Comparison of ENCODE assay signal across 20 cellular contexts in the genomic region with DNA sequence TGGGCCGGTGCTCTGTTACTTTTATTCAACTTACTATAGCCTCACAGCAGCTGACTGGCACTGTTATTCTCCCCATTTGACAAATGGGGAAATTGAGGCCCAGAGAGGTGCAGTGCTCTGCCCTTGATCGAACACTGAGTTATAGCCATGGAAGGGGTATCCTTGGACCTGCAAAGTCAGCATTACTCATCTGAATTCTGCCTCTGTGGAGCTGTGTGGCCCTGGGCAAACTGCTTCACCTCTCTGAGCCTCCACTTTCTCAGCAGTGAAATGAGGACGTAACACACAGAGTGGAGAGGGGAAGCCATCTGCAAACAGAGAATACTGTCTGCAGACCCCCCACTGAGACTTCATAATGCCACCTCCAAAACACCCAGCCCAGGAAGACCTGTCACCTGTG. TPM values are rescaled to one million over a fixed set of nuclear protein-coding genes. Genes with fewer than 3 reads are reported as not detected.
A peak's percentile ranks its signal among the peaks of the same experiment; 100 is the strongest.
DNase-seq lines count a peak whose midpoint lies in the region; ATAC-seq, FAIRE-seq and TF ChIP-seq lines count a peak whose summit lies in the region.
"Had no signal": no experiment of that assay in that cellular context is flagged by ENCODE, and none has a peak within 500 bp of the region (broad histone marks: within the 10 kb centered on the region; RNA-seq: fewer than 3 reads in every experiment).

No MANE protein-coding gene starts in this region.

- H3K4me1 Mint-ChIP-seq in WTC11 (peaks cover 80% of the 10 kb centered on the region), T-helper 17 cell (peaks cover 20% of the 10 kb centered on the region)

- H2AFZ ChIP-seq in HepG2 (ENCODE audit: low read length) = no peak overlapping the region
- H2AFZ ChIP-seq: PC-9 had no signal

- H3K27me3 Mint-ChIP-seq in WTC11 (ENCODE audit: low read depth) (no peaks in the 10 kb centered on the region; the same call in 1 of the 2 replicates), T-helper 17 cell (no peaks in the 10 kb centered on the region)
- H3K27me3 Mint-ChIP-seq: IgD-negative memory B cell had no signal

- H3K4me3 Mint-ChIP-seq in WTC11 (no peak overlapping the region), T-helper 17 cell (no peak overlapping the region)

- H3K27me3 ChIP-seq in HepG2 (ENCODE audit: control insufficient read depth in 1 of 2, insufficient read depth in 2 of 2, low read length in 2 of 2) = no peaks in the 10 kb centered on the region
- H3K27me3 ChIP-seq in right lobe of liver = no peaks in the 10 kb centered on the region
- H3K27me3 ChIP-seq in thyroid gland = no peaks in the 10 kb centered on the region

- WGBS in HepG2 (ENCODE audit: low lambda C conversion rate) = 91% methylated on average over 3 of the region's 3 CpGs
- 71% methylated on average over 1 of the region's 3 CpGs for WGBS in right lobe of liver (ENCODE audit: insufficient coverage, low coverage, low lambda C conversion rate, missing lambda C conversion rate)
- 60 to 80% methylated on average over 2 to 3 of the region's 3 CpGs for WGBS in thyroid gland, 2 donors

- in situ Hi-C loops in HepG2 (cut with HindIII; ENCODE audit: extremely low pct_ligation_motif_present, low pct_unique_long_range_greater_than_20kb) = no loop called here

- no peak for TF ChIP-seq CTCF in HepG2 (CRISPR knock-in tag; IDR thresholded peaks at IDR 0.05)
- TF ChIP-seq CTCF in right lobe of liver (IDR thresholded peaks at IDR 0.05) = no peak
- TF ChIP-seq CTCF in WTC11 (IDR thresholded peaks at IDR 0.05) = no peak
- TF ChIP-seq CTCF in kidney (IDR thresholded peaks at IDR 0.05; ENCODE audit: borderline replicate concordance, extremely low read depth, insufficient read depth) = no peak
- TF ChIP-seq CTCF in thyroid gland (IDR thresholded peaks at IDR 0.05) = no peak

- H3K36me3 ChIP-seq in HepG2 (replicated peaks in 1 of 2; ENCODE audit: control insufficient read depth in 1 of 2, insufficient read depth in 2 of 2, low read length in 2 of 2) (peaks cover 0 to 3% of the 10 kb centered on the region in 2 experiments; a peak in 1 of 5 replicates), right lobe of liver (peaks cover 0 to 14% (median 1%) of the 10 kb centered on the region in 4 donors), kidney (ENCODE audit: control insufficient read depth in 1 of 2, insufficient read depth in 2 of 2, low read length in 2 of 2) (no peaks in the 10 kb centered on the region), thyroid gland (no peaks in the 10 kb centered on the region)

- BruUV-seq in HepG2 (replicated peaks; lab: Mats Ljungman, UMichigan) = no TSS peak

- H3K4me2 ChIP-seq in HepG2 (ENCODE audit: low read depth, low read length) = no peak overlapping the region
- H3K4me2 ChIP-seq: PC-9 had no signal

- H3K4me3 ChIP-seq in HepG2 (replicated peaks in 1 of 3; ENCODE audit: insufficient read depth in 1 of 3, low read depth in 2 of 3, low read length in 3 of 3) (no peak overlapping the region), right lobe of liver (no peak overlapping the region), kidney (ENCODE audit: low read length in 2 of 2) (peak overlapping the region in 1 of 2 donors; percentile 51), thyroid gland (replicated peaks in 1 of 3) (no peak overlapping the region)
- H3K4me3 ChIP-seq: PC-9 had no signal

- TF ChIP-seq EP300 in HepG2 (IDR thresholded peaks at IDR 0.05; ENCODE audit: low read depth in 2 of 2, low read length in 2 of 2) = no peak
- TF ChIP-seq EP300 in HepG2 (CRISPR knock-in tag; IDR thresholded peaks at IDR 0.05; ENCODE audit: borderline replicate concordance) = no peak

- no peaks in the 10 kb centered on the region for H4K20me1 ChIP-seq in HepG2 (ENCODE audit: insufficient read depth, low read length)

- H3K79me2 ChIP-seq in HepG2 (ENCODE audit: insufficient read depth, low read length) = no peaks in the 10 kb centered on the region

- H3K9me3 ChIP-seq in HepG2 (ENCODE audit: low read length) = no peaks in the 10 kb centered on the region
- no peaks in the 10 kb centered on the region for H3K9me3 ChIP-seq in right lobe of liver
- no peaks in the 10 kb centered on the region for H3K9me3 ChIP-seq in kidney (ENCODE audit: control insufficient read depth in 1 of 2, low read length in 2 of 2)
- no peaks in the 10 kb centered on the region for H3K9me3 ChIP-seq in thyroid gland
- H3K9me3 ChIP-seq in T-helper 17 cell (ENCODE audit: control insufficient read depth, low read length, poor library complexity, severe bottlenecking) = no peaks in the 10 kb centered on the region

- POLR2A ChIA-PET in HepG2 (lab: Yijun Ruan, JAX) (no interaction called here), WTC11 (lab: Charles Lee) (interaction anchor here (0.9 to 1.5 kb wide), 2 partner anchors 10 to 19 kb away, joined by 3 read pairs; no protein-coding TSS in a partner anchor)

- ATAC-seq in HepG2 (no peak), right lobe of liver (no peak), WTC11 (no peak), T-helper 17 cell (no peak)

- FAIRE-seq in HepG2 (lab: Jason Lieb, UNC) (no peak), kidney (lab: Jason Lieb, UNC) (no peak)
- FAIRE-seq: G401.6, GM18507 had no signal

- no peak for TF ChIP-seq POLR2A in HepG2 (IDR thresholded peaks at IDR 0.05; ENCODE audit: insufficient read depth in 1 of 2, low read depth in 2 of 2, low read length in 2 of 2)
- TF ChIP-seq POLR2A in right lobe of liver (IDR thresholded peaks at IDR 0.05) = no peak
- no peak for TF ChIP-seq POLR2A in thyroid gland (IDR thresholded peaks at IDR 0.05)

- H3K4me1 ChIP-seq in HepG2 (ENCODE audit: insufficient read depth, low read length) = no peaks in the 10 kb centered on the region
- H3K4me1 ChIP-seq in right lobe of liver = peaks cover 2 to 47% (median 18%) of the 10 kb centered on the region in 4 donors
- H3K4me1 ChIP-seq in kidney (ENCODE audit: control insufficient read depth in 1 of 2, insufficient read depth in 1 of 2, low read depth in 1 of 2, low read length in 2 of 2) = peaks cover 13 to 22% of the 10 kb centered on the region in 2 donors
- H3K4me1 ChIP-seq in thyroid gland = peaks cover 58 to 66% of the 10 kb centered on the region in 2 donors

- peaks cover 6% of the 10 kb centered on the region for H3K36me3 Mint-ChIP-seq in WTC11
- peaks cover 2% of the 10 kb centered on the region for H3K36me3 Mint-ChIP-seq in T-helper 17 cell (ENCODE audit: low read depth)

- CTCF ChIA-PET in HepG2 (lab: Yijun Ruan, JAX; ENCODE audit: low intra/inter-chr PET ratio, low total read pairs) (no interaction called here), WTC11 (lab: Charles Lee) (interaction anchor here (0.8 to 3.4 kb wide), 5 partner anchors 10 to 115 kb away, joined by 3 to 12 read pairs (median 4); partner anchors contain the start of genes HPS4 and SRRD)

- H3K9ac ChIP-seq in HepG2 (ENCODE audit: insufficient read depth, low read depth, low read length) = no peak overlapping the region
- peak overlapping the region in 1 of 2 donors; percentile 70 for H3K9ac ChIP-seq in kidney (ENCODE audit: low read length in 2 of 2)

- DNase-seq in HepG2 (ENCODE audit: low spot score) = no peak
- DNase-seq in right lobe of liver = no peak
- DNase-seq in WTC11 (ENCODE audit: low spot score) = no peak
- no peak for DNase-seq in kidney
- DNase-seq in thyroid gland = no peak
- DNase-seq in T-helper 17 cell = no peak
- DNase-seq in superior temporal gyrus (ENCODE audit: extremely low spot score) = no peak
- no peak for DNase-seq in NCI-H748 treated with DMSO at 0.1 percent for 48 hours (lab: John Stamatoyannopoulos, UW)
- DNase-seq: DND-41, NCI-H187, NCI-H446, NCI-H774, PC-9 had no signal

- H3K27ac Mint-ChIP-seq in WTC11 (peak overlapping the region; percentile 77; the same call in 1 of the 2 replicates), T-helper 17 cell (no peak overlapping the region)
- H3K27ac Mint-ChIP-seq: IgD-negative memory B cell had no signal

- no peak overlapping the region for H3K27ac ChIP-seq in HepG2 (ENCODE audit: extremely low read length, insufficient read depth, low read length)
- H3K27ac ChIP-seq in right lobe of liver = no peak overlapping the region
- H3K27ac ChIP-seq in kidney (ENCODE audit: low read depth in 2 of 2, low read length in 2 of 2) = peak overlapping the region; percentile 69 to 74
- H3K27ac ChIP-seq in thyroid gland = peak overlapping the region; percentile 81 to 84 (median 83)
- H3K27ac ChIP-seq: PC-9 had no signal

- H3K9me3 Mint-ChIP-seq in WTC11 = no peaks in the 10 kb centered on the region
- H3K9me3 Mint-ChIP-seq: IgD-negative memory B cell had no signal

- intact Hi-C loops in HepG2 (cut with micrococcal nuclease; ENCODE audit: unreplicated experiment) (no loop called here), right lobe of liver (cut with DNase I) (no loop called here), kidney (cut with DNase I) (no loop called here), thyroid gland (cut with DNase I) (no loop called here)

- TF ChIP-seq RAD21 in HepG2 (CRISPR knock-in tag; IDR thresholded peaks at IDR 0.05) = no peak

RNA-seq across cellular contexts. Expression of gene TPST2, which starts 25.3 kb away (rescaled TPM):
- 9.2 and 15.2 TPM in 2 replicates for total RNA-seq in HepG2 (2016; rRNA removed; fragmentation: Illumina TruSeq; extraction: Trizol)
- 10.0 and 10.4 TPM in 2 replicates for total RNA-seq in HepG2 (2016; cell fraction: cytosol; rRNA removed; fragmentation: Illumina TruSeq; extraction: Trizol; ENCODE audit: low read depth)
- 7.8 and 13.5 TPM in 2 replicates for total RNA-seq in HepG2 (2016; cell fraction: insoluble cytoplasmic fraction; rRNA removed; fragmentation: Illumina TruSeq; extraction: Trizol)
- total RNA-seq in HepG2 (2016; cell fraction: membrane; rRNA removed; fragmentation: Illumina TruSeq; extraction: Trizol) = 17.6 and 23.3 TPM in 2 replicates
- 10.0 and 10.8 TPM in 2 replicates for total RNA-seq in HepG2 (2016; cell fraction: nucleus; rRNA removed; fragmentation: Illumina TruSeq; extraction: Trizol)
- polyA plus RNA-seq in HepG2 (2011; rRNA removed) = 23.8 and 29.5 TPM in 2 replicates
- 27.5 and 32.7 TPM in 2 replicates for polyA plus RNA-seq in HepG2 (2011; cell fraction: cytosol; rRNA removed)
- 21.6 and 24.3 TPM in 2 replicates for polyA plus RNA-seq in HepG2 (2011; cell fraction: nucleus; rRNA removed)
- 9.2 and 17.3 TPM in 2 replicates for polyA plus RNA-seq in HepG2 (2012)
- polyA plus RNA-seq in HepG2 (2016; cell fraction: cytosol; fragmentation: Illumina TruSeq; extraction: Trizol; ENCODE audit: low read depth) = 13.1 and 15.0 TPM in 2 replicates
- polyA plus RNA-seq in HepG2 (2016; cell fraction: insoluble cytoplasmic fraction; fragmentation: Illumina TruSeq; extraction: Trizol; ENCODE audit: low read depth) = 10.0 and 11.2 TPM in 2 replicates
- polyA plus RNA-seq in HepG2 (2016; cell fraction: membrane; fragmentation: Illumina TruSeq; extraction: Trizol; ENCODE audit: low read depth) = 19.3 and 21.6 TPM in 2 replicates
- 16.7 and 18.4 TPM in 2 replicates for polyA plus RNA-seq in HepG2 (2016; cell fraction: nucleus; fragmentation: Illumina TruSeq; extraction: Trizol; ENCODE audit: insufficient read depth, low read depth)
- 13.6 and 45.9 TPM in 2 replicates for polyA minus RNA-seq in HepG2 (2011; rRNA and poly(A)+ RNA removed; ENCODE audit: low replicate concordance)
- polyA minus RNA-seq in HepG2 (2011; cell fraction: cytosol; rRNA and poly(A)+ RNA removed) = 10.1 and 10.6 TPM in 2 replicates
- 11.7 and 12.1 TPM in 2 replicates for polyA minus RNA-seq in HepG2 (2011; cell fraction: nucleus; rRNA and poly(A)+ RNA removed)
- total RNA-seq in right lobe of liver = 100 to 1,000 TPM in 2 of 6 experiments, 10 to 100 TPM in 4; 53.2 to 117 (median 66.9) TPM
- total RNA-seq in WTC11 (2021) = 57.6 to 84.2 TPM (median 75.0 TPM) in 3 replicates
- total RNA-seq in kidney = 40.3 TPM
- polyA plus RNA-seq in kidney (ENCODE audit: insufficient read depth, low read depth, low replicate concordance) = 48.7 TPM
- 100 to 1,000 TPM in 3 of 4 donors, 10 to 100 TPM in 1; 99.2 to 154 (median 121) TPM for total RNA-seq in thyroid gland
- total RNA-seq in T-helper 17 cell = 10 to 100 TPM; 18.2 to 40.7 TPM

RNA-seq across cellular contexts. Expression of gene TFIP11, which starts 52.4 kb away (rescaled TPM):
- 20.8 and 22.8 TPM in 2 replicates for total RNA-seq in HepG2 (2016; rRNA removed; fragmentation: Illumina TruSeq; extraction: Trizol)
- 2.5 and 2.8 TPM in 2 replicates for total RNA-seq in HepG2 (2016; cell fraction: cytosol; rRNA removed; fragmentation: Illumina TruSeq; extraction: Trizol; ENCODE audit: low read depth)
- 20.2 and 22.6 TPM in 2 replicates for total RNA-seq in HepG2 (2016; cell fraction: insoluble cytoplasmic fraction; rRNA removed; fragmentation: Illumina TruSeq; extraction: Trizol)
- total RNA-seq in HepG2 (2016; cell fraction: membrane; rRNA removed; fragmentation: Illumina TruSeq; extraction: Trizol) = 4.9 and 5.7 TPM in 2 replicates
- 17.0 and 24.6 TPM in 2 replicates for total RNA-seq in HepG2 (2016; cell fraction: nucleus; rRNA removed; fragmentation: Illumina TruSeq; extraction: Trizol)
- 15.4 and 18.4 TPM in 2 replicates for polyA plus RNA-seq in HepG2 (2011; rRNA removed)
- 11.9 and 14.9 TPM in 2 replicates for polyA plus RNA-seq in HepG2 (2011; cell fraction: cytosol; rRNA removed)
- polyA plus RNA-seq in HepG2 (2011; cell fraction: nucleus; rRNA removed) = 19.7 and 24.6 TPM in 2 replicates
- 11.8 and 16.2 TPM in 2 replicates for polyA plus RNA-seq in HepG2 (2012)
- 0.94 and 1.1 TPM in 2 replicates for polyA plus RNA-seq in HepG2 (2016; cell fraction: cytosol; fragmentation: Illumina TruSeq; extraction: Trizol; ENCODE audit: low read depth)
- polyA plus RNA-seq in HepG2 (2016; cell fraction: insoluble cytoplasmic fraction; fragmentation: Illumina TruSeq; extraction: Trizol; ENCODE audit: low read depth) = 16.1 and 16.3 TPM in 2 replicates
- polyA plus RNA-seq in HepG2 (2016; cell fraction: membrane; fragmentation: Illumina TruSeq; extraction: Trizol; ENCODE audit: low read depth) = 1.7 and 2.2 TPM in 2 replicates
- polyA plus RNA-seq in HepG2 (2016; cell fraction: nucleus; fragmentation: Illumina TruSeq; extraction: Trizol; ENCODE audit: insufficient read depth, low read depth) = 22.2 and 27.8 TPM in 2 replicates
- polyA minus RNA-seq in HepG2 (2011; rRNA and poly(A)+ RNA removed; ENCODE audit: low replicate concordance) = 32.9 and 35.2 TPM in 2 replicates
- polyA minus RNA-seq in HepG2 (2011; cell fraction: cytosol; rRNA and poly(A)+ RNA removed) = 11.9 and 15.1 TPM in 2 replicates
- polyA minus RNA-seq in HepG2 (2011; cell fraction: nucleus; rRNA and poly(A)+ RNA removed) = 30.3 and 31.2 TPM in 2 replicates
- total RNA-seq in right lobe of liver = 10 to 100 TPM; 17.0 to 24.1 (median 21.6) TPM
- total RNA-seq in WTC11 (2021) = 24.6 to 26.9 TPM (median 25.7 TPM) in 3 replicates
- total RNA-seq in kidney = 34.2 TPM
- 26.7 TPM for polyA plus RNA-seq in kidney (ENCODE audit: insufficient read depth, low read depth, low replicate concordance)
- 10 to 100 TPM; 30.7 to 66.7 (median 50.0) TPM for total RNA-seq in thyroid gland
- total RNA-seq in T-helper 17 cell = 100 to 1,000 TPM in 1 of 2 donors, 10 to 100 TPM in 1; 84.0 to 104 TPM

RNA-seq across cellular contexts. Expression of gene CRYBB1, which starts 53.2 kb away (rescaled TPM):
- not detected in 2 replicates for total RNA-seq in HepG2 (2016; rRNA removed; fragmentation: Illumina TruSeq; extraction: Trizol)
- not detected in 2 replicates for total RNA-seq in HepG2 (2016; cell fraction: cytosol; rRNA removed; fragmentation: Illumina TruSeq; extraction: Trizol; ENCODE audit: low read depth)
- total RNA-seq in HepG2 (2016; cell fraction: insoluble cytoplasmic fraction; rRNA removed; fragmentation: Illumina TruSeq; extraction: Trizol) = not detected in 2 replicates
- not detected in 2 replicates for total RNA-seq in HepG2 (2016; cell fraction: membrane; rRNA removed; fragmentation: Illumina TruSeq; extraction: Trizol)
- not detected in 2 replicates for total RNA-seq in HepG2 (2016; cell fraction: nucleus; rRNA removed; fragmentation: Illumina TruSeq; extraction: Trizol)
- not detected in 2 replicates for polyA plus RNA-seq in HepG2 (2011; rRNA removed)
- polyA plus RNA-seq in HepG2 (2011; cell fraction: cytosol; rRNA removed) = not detected in 2 replicates
- not detected in 2 replicates for polyA plus RNA-seq in HepG2 (2011; cell fraction: nucleus; rRNA removed)
- not detected in 2 replicates for polyA plus RNA-seq in HepG2 (2012)
- not detected in 2 replicates for polyA plus RNA-seq in HepG2 (2016; cell fraction: cytosol; fragmentation: Illumina TruSeq; extraction: Trizol; ENCODE audit: low read depth)
- not detected in 2 replicates for polyA plus RNA-seq in HepG2 (2016; cell fraction: insoluble cytoplasmic fraction; fragmentation: Illumina TruSeq; extraction: Trizol; ENCODE audit: low read depth)
- polyA plus RNA-seq in HepG2 (2016; cell fraction: membrane; fragmentation: Illumina TruSeq; extraction: Trizol; ENCODE audit: low read depth) = not detected in 2 replicates
- polyA plus RNA-seq in HepG2 (2016; cell fraction: nucleus; fragmentation: Illumina TruSeq; extraction: Trizol; ENCODE audit: insufficient read depth, low read depth) = not detected in 2 replicates
- not detected in 2 replicates for polyA minus RNA-seq in HepG2 (2011; rRNA and poly(A)+ RNA removed; ENCODE audit: low replicate concordance)
- polyA minus RNA-seq in HepG2 (2011; cell fraction: cytosol; rRNA and poly(A)+ RNA removed) = not detected in 2 replicates
- not detected in 2 replicates for polyA minus RNA-seq in HepG2 (2011; cell fraction: nucleus; rRNA and poly(A)+ RNA removed)
- under 1 TPM in 2 of 6 experiments, not detected in 4; 0.53 to 0.59 TPM for total RNA-seq in right lobe of liver
- total RNA-seq in WTC11 (2021) = 4.0 to 5.1 TPM (median 4.6 TPM) in 3 replicates
- 1.7 TPM for total RNA-seq in kidney
- 0.54 TPM for polyA plus RNA-seq in kidney (ENCODE audit: insufficient read depth, low read depth, low replicate concordance)
- total RNA-seq in thyroid gland = 1 to 10 TPM in 1 of 4 donors, not detected in 3; 1.0 TPM
- total RNA-seq in T-helper 17 cell = not detected
- total RNA-seq: A172, H4, PC-9, SK-MEL-5 had no signal
- polyA plus RNA-seq: BJ had no signal

RNA-seq across cellular contexts. Expression of gene CRYBA4, which starts 57.1 kb away (rescaled TPM):
- total RNA-seq in HepG2 (2016; rRNA removed; fragmentation: Illumina TruSeq; extraction: Trizol) (not detected in 2 replicates), right lobe of liver (not detected), WTC11 (2021) (0.53 to 1.1 TPM (median 0.81 TPM) in 3 replicates), kidney (0.41 TPM), thyroid gland (not detected), T-helper 17 cell (not detected)
- not detected in 2 replicates for total RNA-seq in HepG2 (2016; cell fraction: cytosol; rRNA removed; fragmentation: Illumina TruSeq; extraction: Trizol; ENCODE audit: low read depth)
- not detected in 2 replicates for total RNA-seq in HepG2 (2016; cell fraction: insoluble cytoplasmic fraction; rRNA removed; fragmentation: Illumina TruSeq; extraction: Trizol)
- total RNA-seq in HepG2 (2016; cell fraction: membrane; rRNA removed; fragmentation: Illumina TruSeq; extraction: Trizol) = not detected in 2 replicates
- total RNA-seq in HepG2 (2016; cell fraction: nucleus; rRNA removed; fragmentation: Illumina TruSeq; extraction: Trizol) = not detected in 2 replicates
- polyA plus RNA-seq in HepG2 (2011; rRNA removed) (not detected in 2 replicates), kidney (ENCODE audit: insufficient read depth, low read depth, low replicate concordance) (not detected)
- polyA plus RNA-seq in HepG2 (2011; cell fraction: cytosol; rRNA removed) = not detected in 2 replicates
- not detected in 2 replicates for polyA plus RNA-seq in HepG2 (2011; cell fraction: nucleus; rRNA removed)
- not detected in 2 replicates for polyA plus RNA-seq in HepG2 (2012)
- polyA plus RNA-seq in HepG2 (2016; cell fraction: cytosol; fragmentation: Illumina TruSeq; extraction: Trizol; ENCODE audit: low read depth) = not detected in 2 replicates
- not detected in 2 replicates for polyA plus RNA-seq in HepG2 (2016; cell fraction: insoluble cytoplasmic fraction; fragmentation: Illumina TruSeq; extraction: Trizol; ENCODE audit: low read depth)
- polyA plus RNA-seq in HepG2 (2016; cell fraction: membrane; fragmentation: Illumina TruSeq; extraction: Trizol; ENCODE audit: low read depth) = not detected in 2 replicates
- not detected in 2 replicates for polyA plus RNA-seq in HepG2 (2016; cell fraction: nucleus; fragmentation: Illumina TruSeq; extraction: Trizol; ENCODE audit: insufficient read depth, low read depth)
- not detected in 2 replicates for polyA minus RNA-seq in HepG2 (2011; rRNA and poly(A)+ RNA removed; ENCODE audit: low replicate concordance)
- not detected in 2 replicates for polyA minus RNA-seq in HepG2 (2011; cell fraction: cytosol; rRNA and poly(A)+ RNA removed)
- polyA minus RNA-seq in HepG2 (2011; cell fraction: nucleus; rRNA and poly(A)+ RNA removed) = not detected in 2 replicates
- total RNA-seq: A172, H4, PC-9 had no signal
- polyA plus RNA-seq: BJ, IgD-negative memory B cell had no signal

Comparison
In these comparisons a context has a peak if more than half of its experiments do, and no peak if none do; other contexts are left out.
1. H3K27ac ChIP-seq: peak in kidney (2 of 2) and thyroid gland (3 of 3); none in HepG2 (single experiment) and right lobe of liver (0 of 3).